In genomic region chr17:74751210-74751529, GRCh38 we compare ENCODE assay signal across 9 cellular contexts. TPM values are rescaled to one million over a fixed set of nuclear protein-coding genes. Genes with fewer than 3 reads are reported as not detected.
DNase-seq lines count a peak whose midpoint lies in the region; ATAC-seq and TF ChIP-seq lines count a peak whose summit lies in the region.
"Had no signal": no experiment of that assay in that cellular context is flagged by ENCODE, and none has a peak within 500 bp of the region (broad histone marks: within the 10 kb centered on the region; RNA-seq: fewer than 3 reads in every experiment).

No MANE protein-coding gene starts in this region.

- POLR2A ChIA-PET in Caco-2 (lab: Charles Lee) = interaction anchor here (0.7 to 2.4 kb wide), 3 partner anchors 8 to 236 kb away, joined by 4 to 40 read pairs (median 13); partner anchors contain the start of gene CDR2L
- POLR2A ChIA-PET in PC-9 (lab: Charles Lee; ENCODE audit: unreplicated experiment) = no interaction called here

- peaks cover 10% of the 10 kb centered on the region for H3K9me3 Mint-ChIP-seq in Caco-2 (ENCODE audit: unreplicated experiment)
- H3K9me3 Mint-ChIP-seq in endothelial cell (ENCODE audit: unreplicated experiment) = no peaks in the 10 kb centered on the region

- H2AFZ ChIP-seq in PC-9 = no peak overlapping the region

- H3K36me3 ChIP-seq in Caco-2 (ENCODE audit: control insufficient read depth, insufficient read depth, low read length) (peaks cover 8% of the 10 kb centered on the region; the same call in 1 of the 2 replicates), PC-9 (ENCODE audit: low read depth) (peaks cover 5% of the 10 kb centered on the region; the same call in 1 of the 2 replicates), neutrophil (peaks cover 20% of the 10 kb centered on the region)

- H3K79me2 ChIP-seq in PC-9 (ENCODE audit: low read depth) = peaks cover 62% of the 10 kb centered on the region

- intact Hi-C loops in Caco-2 (cut with micrococcal nuclease; ENCODE audit: unreplicated experiment) (no loop called here), PC-9 (cut with micrococcal nuclease; ENCODE audit: unreplicated experiment) (no loop called here)

- peaks cover 59% of the 10 kb centered on the region for H3K36me3 Mint-ChIP-seq in Caco-2 (ENCODE audit: insufficient read depth, unreplicated experiment)
- H3K36me3 Mint-ChIP-seq in endothelial cell (ENCODE audit: low read depth, unreplicated experiment) = peaks cover 5% of the 10 kb centered on the region

- BruUV-seq in Caco-2 (replicated peaks; lab: Mats Ljungman, UMichigan) = no TSS peak
- BruUV-seq in PC-9 (replicated peaks; lab: Mats Ljungman, UMichigan) = no TSS peak

- TF ChIP-seq CTCF in Caco-2 (IDR thresholded peaks at IDR 0.05; ENCODE audit: insufficient read depth in 1 of 2, low read depth in 1 of 2, low read length in 1 of 2, severe bottlenecking in 1 of 2, unreplicated experiment in 1 of 2) (no peak), PC-9 (conservative IDR thresholded peaks at IDR 0.05) (no peak), endothelial cell (IDR thresholded peaks at IDR 0.05; ENCODE audit: unreplicated experiment) (no peak), neutrophil (IDR thresholded peaks at IDR 0.05) (no peak)

- peak overlapping the region; percentile 97 for H3K4me2 ChIP-seq in PC-9

- H3K4me3 ChIP-seq in Caco-2 (ENCODE audit: low read depth, low read length) = peak overlapping the region; percentile 99
- H3K4me3 ChIP-seq in PC-9 = no peak overlapping the region
- peak overlapping the region; percentile 98 to 99 for H3K4me3 ChIP-seq in neutrophil (ENCODE audit: low read depth in 1 of 2, low read length in 1 of 2)
- H3K4me3 ChIP-seq: coronary artery had no signal

- H3K27ac Mint-ChIP-seq in Caco-2 (ENCODE audit: unreplicated experiment) = peak overlapping the region; percentile 87
- no peak overlapping the region for H3K27ac Mint-ChIP-seq in endothelial cell (ENCODE audit: unreplicated experiment)

- H3K9me2 ChIP-seq in PC-9 (ENCODE audit: insufficient read depth) = no peaks in the 10 kb centered on the region

- H3F3A ChIP-seq in PC-9 (ENCODE audit: insufficient read depth, low read depth) = peaks cover 9% of the 10 kb centered on the region; the same call in 1 of the 2 replicates

- H3K4me3 Mint-ChIP-seq in Caco-2 (ENCODE audit: unreplicated experiment) = peak overlapping the region; percentile 98
- H3K4me3 Mint-ChIP-seq in endothelial cell (ENCODE audit: unreplicated experiment) = peak overlapping the region; percentile 19

- CTCF ChIA-PET in Caco-2 (lab: Charles Lee) (interaction anchor here (1.3 to 8.1 kb wide), 2 partner anchors 8 to 25 kb away, joined by 16 to 102 read pairs; partner anchors contain the start of gene NAT9), PC-9 (lab: Charles Lee) (interaction anchor here (0.6 to 1.5 kb wide), 2 partner anchors 20 to 40 kb away, joined by 3 to 4 read pairs; no protein-coding TSS in a partner anchor)

- H3K9me3 ChIP-seq in Caco-2 (no peaks in the 10 kb centered on the region), PC-9 (ENCODE audit: insufficient read depth, low read depth) (no peaks in the 10 kb centered on the region), neutrophil (no peaks in the 10 kb centered on the region)

- no peak for ATAC-seq in HG03439 (IDR thresholded peaks at IDR 0.05; ENCODE audit: unreplicated experiment)

- H4K20me1 ChIP-seq in PC-9 (ENCODE audit: insufficient read depth) = peaks cover 15% of the 10 kb centered on the region

- H3K4me1 ChIP-seq in Caco-2 = peaks cover 47% of the 10 kb centered on the region
- peaks cover 32% of the 10 kb centered on the region for H3K4me1 ChIP-seq in PC-9 (replicated peaks; ENCODE audit: insufficient read depth)
- peaks cover 75 to 81% of the 10 kb centered on the region in 2 experiments for H3K4me1 ChIP-seq in neutrophil (ENCODE audit: control insufficient read depth in 1 of 2, insufficient read depth in 1 of 2, low read depth in 1 of 2, low read length in 1 of 2)

- H3K27me3 Mint-ChIP-seq in Caco-2 (ENCODE audit: insufficient read depth, unreplicated experiment) (no peaks in the 10 kb centered on the region), endothelial cell (ENCODE audit: unreplicated experiment) (peaks cover 15% of the 10 kb centered on the region)

- H3K4me1 Mint-ChIP-seq in Caco-2 (ENCODE audit: low read depth, unreplicated experiment) = peaks cover 49% of the 10 kb centered on the region
- peaks cover 40% of the 10 kb centered on the region for H3K4me1 Mint-ChIP-seq in endothelial cell (ENCODE audit: unreplicated experiment)

- H3K27ac ChIP-seq in PC-9 (no peak overlapping the region), neutrophil (peak overlapping the region; percentile 92)

- no peak for DNase-seq in Caco-2
- no peak for DNase-seq in PC-9
- no peak for DNase-seq in endothelial cell (ENCODE audit: low spot score)
- DNase-seq in stimulated activated CD4-positive, alpha-beta T cell treated with anti-CD3 and anti-CD28 coated beads, Interleukin-15, amount 100 ng/mL, for 24 hours = no peak
- no peak for DNase-seq in dedifferentiated amniotic fluid mesenchymal stem cell (ENCODE audit: extremely low spot score)
- no peak for DNase-seq in putamen (ENCODE audit: low spot score)

- H3K27me3 ChIP-seq in Caco-2 (replicated peaks; ENCODE audit: control insufficient read depth, insufficient read depth, low read length) (no peaks in the 10 kb centered on the region), PC-9 (ENCODE audit: insufficient read depth, low read depth) (no peaks in the 10 kb centered on the region), neutrophil (no peaks in the 10 kb centered on the region)

RNA-seq across cellular contexts. Expression of gene NHERF1, which starts 2.7 kb away (rescaled TPM):
- total RNA-seq in Caco-2 (2022) = 204 and 218 TPM in 2 replicates
- 83.6 and 105 TPM in 2 replicates for total RNA-seq in PC-9 (2021)
- total RNA-seq in endothelial cell (ENCODE audit: unreplicated experiment) = 30.5 TPM

RNA-seq across cellular contexts. Expression of gene RAB37, which starts 14.1 kb away (rescaled TPM):
- total RNA-seq in Caco-2 (2022) (12.3 and 14.8 TPM in 2 replicates), PC-9 (2021) (not detected in 2 replicates), endothelial cell (ENCODE audit: unreplicated experiment) (2.5 TPM)

RNA-seq across cellular contexts. Expression of gene NAT9, which starts 25.0 kb away (rescaled TPM):
- total RNA-seq in Caco-2 (2022) (84.5 and 89.5 TPM in 2 replicates), PC-9 (2021) (31.5 and 37.6 TPM in 2 replicates), endothelial cell (ENCODE audit: unreplicated experiment) (50.1 TPM)

RNA-seq across cellular contexts. Expression of gene CD300LF, which starts 38.4 kb away (rescaled TPM):
- total RNA-seq in Caco-2 (2022) = 2.2 and 2.4 TPM in 2 replicates
- not detected in 2 replicates for total RNA-seq in PC-9 (2021)
- total RNA-seq in endothelial cell (ENCODE audit: unreplicated experiment) = not detected
